ENCODE assay signal across 16 cellular contexts in the genomic region with DNA sequence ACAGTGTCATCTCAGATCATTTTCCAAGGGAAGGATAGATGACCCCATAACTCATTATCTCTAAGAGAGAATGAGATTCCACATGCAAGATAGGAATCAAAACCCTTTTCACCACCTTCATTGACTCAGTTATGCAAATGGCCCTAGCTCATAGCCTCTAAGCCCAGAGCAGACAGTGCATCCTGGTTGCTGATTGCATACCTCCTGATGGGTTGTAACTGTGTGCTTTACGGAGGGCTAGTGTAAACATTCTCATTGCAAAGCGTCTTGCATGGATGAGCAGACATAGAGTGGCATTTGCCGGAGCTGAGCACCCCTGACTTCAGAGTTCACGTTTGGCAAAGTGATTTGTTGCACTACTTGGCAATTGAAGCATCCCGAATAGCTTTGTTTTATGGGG.
DNase-seq lines count a peak whose midpoint lies in the region; ATAC-seq and TF ChIP-seq lines count a peak whose summit lies in the region.
"Had no signal": no experiment of that assay in that cellular context is flagged by ENCODE, and none has a peak within 500 bp of the region (broad histone marks: within the 10 kb centered on the region; RNA-seq: fewer than 3 reads in every experiment).

No MANE protein-coding gene starts in this region.

- no peaks in the 10 kb centered on the region for H3K36me3 ChIP-seq in endodermal cell (ENCODE audit: control insufficient read depth, insufficient read depth, low read length)
- H3K36me3 ChIP-seq: MG63 had no signal

- no peak overlapping the region for H3K4me3 ChIP-seq in endodermal cell (ENCODE audit: low read length)
- H3K4me3 ChIP-seq: MG63 had no signal

- H3K9me3 ChIP-seq in endodermal cell (ENCODE audit: control insufficient read depth, low read length), result no peaks in the 10 kb centered on the region
- H3K9me3 ChIP-seq: Caco-2, MG63 had no signal

- peak; percentile 17 to 73 (median 54) for DNase-seq in NCI-H1417 (lab: John Stamatoyannopoulos, UW)
- DNase-seq in NCI-H1417 treated with DMSO at 0.1 percent for 48 hours (lab: John Stamatoyannopoulos, UW), result no peak
- DNase-seq in NCI-H526 (lab: John Stamatoyannopoulos, UW), result peak; percentile 86
- peak; percentile 66 for DNase-seq in endodermal cell
- peak; percentile 33 for DNase-seq in retina
- DNase-seq in Ammon's horn (ENCODE audit: low spot score), result no peak
- DNase-seq in activated CD4-positive, alpha-beta T cell treated with anti-CD3 and anti-CD28 coated beads for 4 hours, result no peak
- DNase-seq: GDM1; MG63; NCI-H2081 treated with DMSO at 0.1 percent for 48 hours; NCI-H446 treated with DMSO at 0.1 percent for 48 hours; NK-92 treated with Interleukin-12 subunit alpha and Interleukin-12 subunit beta, amount 100 ng/mL, for 24 hours had no signal

- H3K4me3 Mint-ChIP-seq in endodermal cell, result peak overlapping the region; percentile 9

- no peak for TF ChIP-seq CTCF in endodermal cell (conservative IDR thresholded peaks at IDR 0.05)

- H3K36me3 Mint-ChIP-seq in endodermal cell (ENCODE audit: low read depth), result no peaks in the 10 kb centered on the region

- H3K27ac ChIP-seq in endodermal cell (ENCODE audit: low read depth, low read length), result no peak overlapping the region
- H3K27ac ChIP-seq: C4-2B had no signal

- 20% methylated on average over 5 of the region's 5 CpGs; no CpG with 5 or more reads in 1 of the 2 experiments for WGBS in endodermal cell (ENCODE audit: insufficient coverage in 1 of 2, insufficient read length in 1 of 2), 2 experiments

- peaks cover 3% of the 10 kb centered on the region for H3K9me3 Mint-ChIP-seq in endodermal cell

- peaks cover 9% of the 10 kb centered on the region for H3K4me1 ChIP-seq in endodermal cell (ENCODE audit: control insufficient read depth, insufficient read depth, low read length)

- no peak for ATAC-seq in GM19397 (IDR thresholded peaks at IDR 0.05; ENCODE audit: unreplicated experiment)
- ATAC-seq: HepG2 had no signal

- H3K27ac Mint-ChIP-seq in endodermal cell, result peak overlapping the region; percentile 96

- peaks cover 59% of the 10 kb centered on the region for H3K4me1 Mint-ChIP-seq in endodermal cell

- no peaks in the 10 kb centered on the region for H3K27me3 ChIP-seq in endodermal cell (ENCODE audit: control insufficient read depth, insufficient read depth, low read length, poor library complexity, severe bottlenecking)
- H3K27me3 ChIP-seq: MG63 had no signal

- H3K27me3 Mint-ChIP-seq in endodermal cell (ENCODE audit: insufficient read depth), result peaks cover 2% of the 10 kb centered on the region

- peak overlapping the region; percentile 59 for H3K9ac ChIP-seq in endodermal cell (ENCODE audit: extremely low read depth, low read length, poor library complexity, severe bottlenecking)

Comparison
In these comparisons a context has a peak if more than half of its experiments do, and no peak if none do; other contexts are left out.
1. DNase-seq: peak in NCI-H1417 (3 of 3), NCI-H526 (2 of 2), endodermal cell (single experiment) and retina (single experiment); none in NCI-H1417 treated with DMSO at 0.1 percent for 48 hours (single experiment), Ammon's horn (single experiment) and activated CD4-positive, alpha-beta T cell treated with anti-CD3 and anti-CD28 coated beads for 4 hours (0 of 2).